21 cellular contexts compared by ENCODE assay signal in the genomic region with DNA sequence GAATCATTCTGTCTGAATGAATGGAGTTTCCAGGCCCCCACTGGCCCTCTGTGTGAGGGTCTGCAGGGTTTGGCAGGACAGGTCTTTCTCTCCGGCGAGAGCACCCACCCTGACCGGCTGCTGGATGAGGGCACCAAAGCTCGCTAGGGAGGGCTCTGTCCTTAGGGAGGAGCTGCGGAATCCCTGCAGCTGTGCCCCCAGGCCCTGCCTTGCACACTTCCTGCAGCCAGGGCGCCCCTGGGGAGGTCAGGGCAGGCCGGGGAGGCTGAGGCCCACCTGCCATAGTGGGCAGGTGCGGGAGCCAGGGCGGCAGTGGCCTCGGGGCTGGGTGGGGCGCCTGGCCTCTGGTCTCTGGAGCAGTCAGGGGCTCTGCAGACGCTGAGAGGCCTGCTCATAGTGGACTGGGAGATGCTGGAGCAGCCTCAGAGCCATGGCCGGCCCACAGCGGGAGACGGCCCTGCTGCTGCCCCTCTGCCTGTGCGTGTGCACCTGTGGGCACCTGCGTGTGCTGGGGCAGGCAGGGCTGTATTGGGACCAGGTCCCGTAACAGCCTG.
"Had no signal": no experiment of that assay in that cellular context is flagged by ENCODE, and none has a peak within 500 bp of the region (broad histone marks: within the 10 kb centered on the region; RNA-seq: fewer than 3 reads in every experiment).

No MANE protein-coding gene starts in this region.

- H3K9ac ChIP-seq: neural progenitor cell, parathyroid adenoma had no signal

- H3K27ac ChIP-seq: colonic mucosa, hepatocyte, left ventricle myocardium inferior, lower lobe of right lung, neural progenitor cell, parathyroid adenoma, psoas muscle, tibial artery, upper lobe of left lung, uterus had no signal

- H3K79me2 ChIP-seq: hepatocyte, parathyroid adenoma had no signal

- H3K4me3 ChIP-seq: colonic mucosa, hepatocyte, left ventricle myocardium inferior, lower lobe of right lung, neural progenitor cell, psoas muscle, smooth muscle cell, tibial artery, upper lobe of left lung, uterus had no signal

- FAIRE-seq: kidney had no signal

- ATAC-seq: left cardiac atrium; lower lobe of right lung; natural killer cell treated with Interleukin-12 subunit alpha and Interleukin-12 subunit beta and Interleukin-15 and Interleukin-18, amount 100 ng/mL, for 72 hours; stimulated activated naive CD8-positive, alpha-beta T cell treated with anti-CD3 and anti-CD28 coated beads, Interleukin-15, Interleukin-2, amounts not matched to agents 100 U/mL and 50 U/mL, for 24 hours had no signal

- H3K36me3 ChIP-seq: colonic mucosa, left ventricle myocardium inferior, lower lobe of right lung, neural progenitor cell, tibial artery, upper lobe of left lung, uterus had no signal

- H3K4me2 ChIP-seq: hepatocyte, neural progenitor cell, smooth muscle cell had no signal

- H3K4me1 ChIP-seq: neural progenitor cell had no signal

- H2AFZ ChIP-seq: hepatocyte, neural progenitor cell, parathyroid adenoma had no signal

- H3K9me3 ChIP-seq: colonic mucosa, left ventricle myocardium inferior, lower lobe of right lung, psoas muscle, tibial artery, upper lobe of left lung, uterus had no signal

- DNase-seq: colonic mucosa; effector CD4-positive, alpha-beta T cell; foreskin melanocyte; head of caudate nucleus; kidney; left cardiac atrium; left ventricle myocardium inferior; lower lobe of right lung; midbrain; occipital lobe; psoas muscle; stimulated activated CD4-positive, alpha-beta T cell treated with anti-CD3 and anti-CD28 coated beads, Interleukin-2, amount 100 ng/mL, for 48 hours; stimulated activated naive CD8-positive, alpha-beta T cell treated with anti-CD3 and anti-CD28 coated beads, Interleukin-15, Interleukin-2, amounts not matched to agents 100 U/mL and 50 U/mL, for 24 hours; tibial artery; uterus had no signal
